ENCODE assay signal across 8 cellular contexts in genomic region chr3:39808467-39809180, GRCh38. TPM values are rescaled to one million over a fixed set of nuclear protein-coding genes. Genes with fewer than 3 reads are reported as not detected.
DNase-seq lines count a peak whose midpoint lies in the region; ATAC-seq, FAIRE-seq and TF ChIP-seq lines count a peak whose summit lies in the region.

No MANE protein-coding gene starts in this region.

- in situ Hi-C loops in HepG2 (cut with HindIII; ENCODE audit: extremely low pct_ligation_motif_present, low pct_unique_long_range_greater_than_20kb): no loop called here

- H3K4me3 ChIP-seq in HUES48 (ENCODE audit: low read depth, low read length): peak overlapping the region; percentile 81
- H3K4me3 ChIP-seq in HepG2 (replicated peaks in 1 of 3; ENCODE audit: insufficient read depth in 1 of 3, low read depth in 2 of 3, low read length in 3 of 3): peak overlapping the region; percentile 33 to 65 (median 39); a peak in 5 of 6 replicates
- peak overlapping the region; percentile 65 for H3K4me3 ChIP-seq in thoracic aorta

- CTCF ChIA-PET in HepG2 (lab: Yijun Ruan, JAX; ENCODE audit: low intra/inter-chr PET ratio, low total read pairs): no interaction called here
- CTCF ChIA-PET in RWPE1 (lab: Yijun Ruan, JAX): interaction anchor here (1.0 kb wide), 1 partner anchor 371 kb away, joined by 3 read pairs; no protein-coding TSS in a partner anchor

- no peaks in the 10 kb centered on the region for H3K79me2 ChIP-seq in HepG2 (ENCODE audit: insufficient read depth, low read length)

- 16% methylated on average over 18 of the region's 26 CpGs for WGBS in HepG2 (ENCODE audit: low lambda C conversion rate)

- no peaks in the 10 kb centered on the region for H3K36me3 ChIP-seq in HUES48 (ENCODE audit: control insufficient read depth, insufficient read depth, low read length)
- H3K36me3 ChIP-seq in HepG2 (replicated peaks in 1 of 2; ENCODE audit: control insufficient read depth in 1 of 2, insufficient read depth in 2 of 2, low read length in 2 of 2): no peaks in the 10 kb centered on the region
- no peaks in the 10 kb centered on the region for H3K36me3 ChIP-seq in thoracic aorta

- H2AFZ ChIP-seq in HepG2 (ENCODE audit: low read length): no peak overlapping the region

- H3K9ac ChIP-seq in HUES48 (ENCODE audit: low read depth, low read length) (no peak overlapping the region), HepG2 (ENCODE audit: insufficient read depth, low read depth, low read length) (0 out of 2 replicates have a peak overlapping the region, but pooled peaks have one; percentile 41)

- no peaks in the 10 kb centered on the region for H4K20me1 ChIP-seq in HepG2 (ENCODE audit: insufficient read depth, low read length)

- ATAC-seq in GM18517 (IDR thresholded peaks at IDR 0.05; ENCODE audit: unreplicated experiment) (peak; percentile 27), HepG2 (peak; percentile 17), thoracic aorta (ENCODE audit: insufficient number of reproducible peaks, low FRiP score, low read depth) (no peak), HG02885 (IDR thresholded peaks at IDR 0.05; ENCODE audit: poor library complexity, unreplicated experiment) (no peak), HG03457 (IDR thresholded peaks at IDR 0.05; ENCODE audit: unreplicated experiment) (no peak)

- peaks cover 15% of the 10 kb centered on the region for H3K4me1 ChIP-seq in HUES48 (ENCODE audit: control insufficient read depth, insufficient read depth, low read length)
- peaks cover 47% of the 10 kb centered on the region for H3K4me1 ChIP-seq in HepG2 (ENCODE audit: insufficient read depth, low read length)
- H3K4me1 ChIP-seq in thoracic aorta (ENCODE audit: control insufficient read depth in 1 of 2, low read depth in 2 of 2): peaks cover 2 to 14% of the 10 kb centered on the region in 2 donors

- peak overlapping the region; percentile 57 for H3K4me2 ChIP-seq in HepG2 (ENCODE audit: low read depth, low read length)

- DNase-seq in caudate nucleus (lab: John Stamatoyannopoulos, UW) (peak in 19 of 61 donors; percentile 7 to 54 (median 28)), HepG2 (ENCODE audit: low spot score) (peak; percentile 5), thoracic aorta (ENCODE audit: low spot score) (no peak), RWPE1 (ENCODE audit: low spot score) (no peak)

- TF ChIP-seq EP300 in HepG2 (IDR thresholded peaks at IDR 0.05; ENCODE audit: low read depth in 2 of 2, low read length in 2 of 2) (no peak), HepG2 (CRISPR knock-in tag; IDR thresholded peaks at IDR 0.05; ENCODE audit: borderline replicate concordance) (no peak)

- intact Hi-C loops in HepG2 (cut with micrococcal nuclease; ENCODE audit: unreplicated experiment): no loop called here

- no TSS peak for BruUV-seq in HepG2 (replicated peaks; lab: Mats Ljungman, UMichigan)

- H3K27me3 ChIP-seq in HUES48 (ENCODE audit: control insufficient read depth, insufficient read depth, low read length) (peaks cover 62% of the 10 kb centered on the region), HepG2 (ENCODE audit: control insufficient read depth in 1 of 2, insufficient read depth in 2 of 2, low read length in 2 of 2) (peaks cover 7 to 34% of the 10 kb centered on the region in 2 experiments; a peak in 4 of 5 replicates), thoracic aorta (replicated peaks; ENCODE audit: insufficient read depth) (no peaks in the 10 kb centered on the region)

- POLR2A ChIA-PET in HepG2 (lab: Yijun Ruan, JAX): no interaction called here
- POLR2A ChIA-PET in RWPE1 (lab: Yijun Ruan, JAX; ENCODE audit: low non-redundant PET): no interaction called here

- FAIRE-seq in HepG2 (lab: Jason Lieb, UNC): no peak

- H3K9me3 ChIP-seq in HUES48 (ENCODE audit: control insufficient read depth, insufficient read depth, low read length): no peaks in the 10 kb centered on the region
- H3K9me3 ChIP-seq in HepG2 (ENCODE audit: low read length): no peaks in the 10 kb centered on the region
- H3K9me3 ChIP-seq in thoracic aorta: no peaks in the 10 kb centered on the region

- TF ChIP-seq CTCF in HepG2 (CRISPR knock-in tag; IDR thresholded peaks at IDR 0.05) (no peak), thoracic aorta (IDR thresholded peaks at IDR 0.05) (no peak), RWPE1 (conservative IDR thresholded peaks at IDR 0.05; ENCODE audit: low read depth) (no peak)

- TF ChIP-seq POLR2A in HepG2 (IDR thresholded peaks at IDR 0.05; ENCODE audit: insufficient read depth in 1 of 2, low read depth in 2 of 2, low read length in 2 of 2): no peak

- H3K27ac ChIP-seq in HUES48 (ENCODE audit: low read depth, low read length): no peak overlapping the region
- peak overlapping the region; percentile 21 for H3K27ac ChIP-seq in caudate nucleus (ENCODE audit: low read depth, low read length)
- peak overlapping the region; percentile 30 for H3K27ac ChIP-seq in HepG2 (ENCODE audit: extremely low read length, insufficient read depth, low read length)
- H3K27ac ChIP-seq in thoracic aorta: no peak overlapping the region
- H3K27ac ChIP-seq in RWPE1: no peak overlapping the region

- no peak for TF ChIP-seq RAD21 in HepG2 (CRISPR knock-in tag; IDR thresholded peaks at IDR 0.05)

TF ChIP-seq in HepG2, 621 proteins besides CTCF, POLR2A, EP300 and RAD21 (continues in another document):
- TF ChIP-seq, protein P1, sequence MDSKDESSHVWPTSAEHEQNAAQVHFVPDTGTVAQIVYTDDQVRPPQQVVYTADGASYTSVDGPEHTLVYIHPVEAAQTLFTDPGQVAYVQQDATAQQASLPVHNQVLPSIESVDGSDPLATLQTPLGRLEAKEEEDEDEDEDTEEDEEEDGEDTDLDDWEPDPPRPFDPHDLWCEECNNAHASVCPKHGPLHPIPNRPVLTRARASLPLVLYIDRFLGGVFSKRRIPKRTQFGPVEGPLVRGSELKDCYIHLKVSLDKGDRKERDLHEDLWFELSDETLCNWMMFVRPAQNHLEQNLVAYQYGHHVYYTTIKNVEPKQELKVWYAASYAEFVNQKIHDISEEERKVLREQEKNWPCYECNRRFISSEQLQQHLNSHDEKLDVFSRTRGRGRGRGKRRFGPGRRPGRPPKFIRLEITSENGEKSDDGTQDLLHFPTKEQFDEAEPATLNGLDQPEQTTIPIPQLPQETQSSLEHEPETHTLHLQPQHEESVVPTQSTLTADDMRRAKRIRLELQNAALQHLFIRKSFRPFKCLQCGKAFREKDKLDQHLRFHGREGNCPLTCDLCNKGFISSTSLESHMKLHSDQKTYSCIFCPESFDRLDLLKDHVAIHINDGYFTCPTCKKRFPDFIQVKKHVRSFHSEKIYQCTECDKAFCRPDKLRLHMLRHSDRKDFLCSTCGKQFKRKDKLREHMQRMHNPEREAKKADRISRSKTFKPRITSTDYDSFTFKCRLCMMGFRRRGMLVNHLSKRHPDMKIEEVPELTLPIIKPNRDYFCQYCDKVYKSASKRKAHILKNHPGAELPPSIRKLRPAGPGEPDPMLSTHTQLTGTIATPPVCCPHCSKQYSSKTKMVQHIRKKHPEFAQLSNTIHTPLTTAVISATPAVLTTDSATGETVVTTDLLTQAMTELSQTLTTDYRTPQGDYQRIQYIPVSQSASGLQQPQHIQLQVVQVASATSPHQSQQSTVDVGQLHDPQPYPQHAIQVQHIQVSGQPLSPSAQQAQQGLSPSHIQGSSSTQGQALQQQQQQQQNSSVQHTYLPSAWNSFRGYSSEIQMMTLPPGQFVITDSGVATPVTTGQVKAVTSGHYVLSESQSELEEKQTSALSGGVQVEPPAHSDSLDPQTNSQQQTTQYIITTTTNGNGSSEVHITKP (CRISPR knock-in tag; IDR thresholded peaks at IDR 0.05; ENCODE audit: low read depth): no peak
- peak; percentile 43; the same call in 1 of the 2 replicates for TF ChIP-seq EZH2 (conservative IDR thresholded peaks at IDR 0.05; ENCODE audit: low read depth, low read length)
- 0 out of 2 replicates have a peak, but pooled peaks have one; percentile 42 for TF ChIP-seq ZNF3 (CRISPR knock-in tag; IDR thresholded peaks at IDR 0.05)
- TF ChIP-seq MTF2 (CRISPR knock-in tag; IDR thresholded peaks at IDR 0.05; ENCODE audit: borderline replicate concordance): peak; percentile 62; the same call in 1 of the 2 replicates
- TF ChIP-seq EED (CRISPR knock-in tag; IDR thresholded peaks at IDR 0.05): 0 out of 2 replicates have a peak, but pooled peaks have one; percentile 29
- no peak for TF ChIP-seq ZNF501 (CRISPR knock-in tag; IDR thresholded peaks at IDR 0.05)

RNA-seq across cellular contexts. Expression of gene MYRIP, which starts 0.8 kb away (rescaled TPM):
- total RNA-seq in HepG2 (2016; rRNA removed; fragmentation: Illumina TruSeq; extraction: Trizol): 0.60 and 0.64 TPM in 2 replicates
- total RNA-seq in HepG2 (2016; cell fraction: cytosol; rRNA removed; fragmentation: Illumina TruSeq; extraction: Trizol; ENCODE audit: low read depth): 0.20 and 0.26 TPM in 2 replicates
- 0.55 and 0.78 TPM in 2 replicates for total RNA-seq in HepG2 (2016; cell fraction: insoluble cytoplasmic fraction; rRNA removed; fragmentation: Illumina TruSeq; extraction: Trizol)
- 0.31 and 0.55 TPM in 2 replicates for total RNA-seq in HepG2 (2016; cell fraction: membrane; rRNA removed; fragmentation: Illumina TruSeq; extraction: Trizol)
- total RNA-seq in HepG2 (2016; cell fraction: nucleus; rRNA removed; fragmentation: Illumina TruSeq; extraction: Trizol): 0.81 and 0.91 TPM in 2 replicates
- 0.76 and 0.84 TPM in 2 replicates for polyA plus RNA-seq in HepG2 (2011; rRNA removed)
- polyA plus RNA-seq in HepG2 (2011; cell fraction: cytosol; rRNA removed): 0.66 and 0.73 TPM in 2 replicates
- polyA plus RNA-seq in HepG2 (2011; cell fraction: nucleus; rRNA removed): 1.4 TPM in 2 replicates
- polyA plus RNA-seq in HepG2 (2012): 1.3 and 1.7 TPM in 2 replicates
- polyA plus RNA-seq in HepG2 (2016; cell fraction: cytosol; fragmentation: Illumina TruSeq; extraction: Trizol; ENCODE audit: low read depth): 0.06 and 0.11 TPM in 2 replicates
- 0.59 and 0.62 TPM in 2 replicates for polyA plus RNA-seq in HepG2 (2016; cell fraction: insoluble cytoplasmic fraction; fragmentation: Illumina TruSeq; extraction: Trizol; ENCODE audit: low read depth)
- polyA plus RNA-seq in HepG2 (2016; cell fraction: membrane; fragmentation: Illumina TruSeq; extraction: Trizol; ENCODE audit: low read depth): 0.29 and 0.31 TPM in 2 replicates
- 0.36 and 0.89 TPM in 2 replicates for polyA plus RNA-seq in HepG2 (2016; cell fraction: nucleus; fragmentation: Illumina TruSeq; extraction: Trizol; ENCODE audit: insufficient read depth, low read depth)
- 2.1 TPM in 1 of 2 replicates, not detected in the other for polyA minus RNA-seq in HepG2 (2011; rRNA and poly(A)+ RNA removed; ENCODE audit: low replicate concordance)
- 1.5 and 1.6 TPM in 2 replicates for polyA minus RNA-seq in HepG2 (2011; cell fraction: cytosol; rRNA and poly(A)+ RNA removed)
- polyA minus RNA-seq in HepG2 (2011; cell fraction: nucleus; rRNA and poly(A)+ RNA removed): 3.6 and 4.6 TPM in 2 replicates
- total RNA-seq in thoracic aorta: 1 to 10 TPM; 1.5 to 5.1 TPM

Comparison
In these comparisons a context has a peak if more than half of its experiments do, and no peak if none do; other contexts are left out.
1. ATAC-seq: peak in GM18517 (single experiment) and HepG2 (single experiment); none in thoracic aorta (single experiment), HG02885 (single experiment) and HG03457 (single experiment).
2. H3K27ac ChIP-seq: peak in caudate nucleus (single experiment) and HepG2 (single experiment); none in HUES48 (single experiment), thoracic aorta (0 of 2) and RWPE1 (single experiment).
3. Peak in every context shown above with its lines, with median percentiles within 50 percentile points of each other: H3K4me3 ChIP-seq.